Comparison of ENCODE assay signal across 33 cellular contexts in the genomic region with DNA sequence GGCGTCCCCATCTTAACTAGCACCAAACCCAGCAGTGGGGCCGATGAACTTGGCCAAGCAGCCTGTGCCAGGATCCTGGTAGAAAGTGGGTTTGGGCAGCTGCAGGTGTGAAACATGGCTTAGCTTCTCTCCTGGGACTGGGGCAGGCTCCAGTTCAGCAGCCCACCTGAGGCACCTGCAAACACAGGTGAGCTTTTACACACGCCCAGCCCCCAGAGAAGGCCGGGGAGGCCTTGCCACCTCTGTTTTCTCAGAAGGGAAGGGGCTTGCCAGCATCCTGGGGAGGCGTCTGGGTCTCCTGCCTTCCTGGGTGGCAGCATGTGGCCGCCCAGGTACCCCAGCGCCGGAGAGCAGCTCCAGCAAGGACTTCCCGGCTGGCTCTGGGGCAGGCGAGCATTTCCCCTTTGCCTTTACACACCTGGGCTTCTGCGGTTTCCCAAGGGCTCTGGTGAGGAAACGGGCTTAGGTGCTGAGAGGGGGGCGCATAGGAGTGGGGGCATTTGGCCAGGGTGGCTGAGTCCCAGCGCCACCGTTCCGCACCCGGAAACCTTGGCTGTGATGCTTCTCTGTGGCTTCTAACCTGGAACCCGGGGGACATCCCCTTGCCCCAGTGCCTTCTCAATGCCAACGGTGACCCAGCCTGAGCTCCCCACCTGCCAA.
DNase-seq lines count a peak whose midpoint lies in the region; ATAC-seq, FAIRE-seq and TF ChIP-seq lines count a peak whose summit lies in the region.
"Had no signal": no experiment of that assay in that cellular context is flagged by ENCODE, and none has a peak within 500 bp of the region (broad histone marks: within the 10 kb centered on the region; RNA-seq: fewer than 3 reads in every experiment).

No MANE protein-coding gene starts in this region.

- H4K20me1 ChIP-seq in MM.1S (ENCODE audit: insufficient read depth, low read length) (no peaks in the 10 kb centered on the region), H1 (replicated peaks in 1 of 2; ENCODE audit: control insufficient read depth in 1 of 2, insufficient read depth in 2 of 2, low read length in 2 of 2) (peaks cover 1 to 2% of the 10 kb centered on the region in 2 experiments)

- no peak overlapping the region for H4K91ac ChIP-seq in H1 (replicated peaks; ENCODE audit: insufficient read length, low read length)

- H3K9me3 Mint-ChIP-seq in activated naive CD8-positive, alpha-beta T cell treated with anti-CD3 and anti-CD28 coated beads, Interleukin-2, amount 10 ng/mL, durations not matched to agents 7 days and 5 days = no peaks in the 10 kb centered on the region
- H3K9me3 Mint-ChIP-seq in activated naive CD8-positive, alpha-beta T cell treated with anti-CD3 and anti-CD28 coated beads for 36 hours = no peaks in the 10 kb centered on the region
- no peaks in the 10 kb centered on the region for H3K9me3 Mint-ChIP-seq in mesothelial cell of epicardium
- H3K9me3 Mint-ChIP-seq: CD4-positive, alpha-beta memory T cell; naive B cell had no signal

- H3K27me3 ChIP-seq in MM.1S (replicated peaks; ENCODE audit: insufficient read depth, low read length) (peaks cover 18% of the 10 kb centered on the region), H1 (replicated peaks in 1 of 4; ENCODE audit: control insufficient read depth in 3 of 4, extremely low read depth in 1 of 4, insufficient read depth in 3 of 4, low read length in 3 of 4) (peaks cover 0 to 7% (median 0%) of the 10 kb centered on the region in 4 experiments; a peak in 2 of 7 replicates), stomach (peaks cover 0 to 80% (median 13%) of the 10 kb centered on the region in 3 donors)
- H3K27me3 ChIP-seq: upper lobe of right lung had no signal

- no peak overlapping the region for H2BK120ac ChIP-seq in H1 (replicated peaks; ENCODE audit: low read depth, low read length)

- H3K36me3 Mint-ChIP-seq in activated naive CD8-positive, alpha-beta T cell treated with anti-CD3 and anti-CD28 coated beads, Interleukin-2, amount 10 ng/mL, durations not matched to agents 7 days and 5 days = no peaks in the 10 kb centered on the region
- H3K36me3 Mint-ChIP-seq in activated naive CD8-positive, alpha-beta T cell treated with anti-CD3 and anti-CD28 coated beads for 36 hours = no peaks in the 10 kb centered on the region
- H3K36me3 Mint-ChIP-seq in mesothelial cell of epicardium = no peaks in the 10 kb centered on the region
- H3K36me3 Mint-ChIP-seq: activated naive CD8-positive, alpha-beta T cell; CD4-positive, alpha-beta memory T cell; naive B cell had no signal

- no peak overlapping the region for H3K56ac ChIP-seq in H1 (replicated peaks; ENCODE audit: insufficient read length, low read depth, low read length)

- H2BK12ac ChIP-seq in H1 (ENCODE audit: low read depth, low read length) = peak overlapping the region; percentile 60; the same call in 1 of the 2 replicates

- H3K9me3 ChIP-seq in MM.1S (replicated peaks; ENCODE audit: insufficient read depth, low read length) = no peaks in the 10 kb centered on the region
- H3K9me3 ChIP-seq in H1 (ENCODE audit: insufficient read depth in 2 of 2, low read depth in 1 of 2, low read length in 1 of 2) = no peaks in the 10 kb centered on the region
- H3K9me3 ChIP-seq in stomach = no peaks in the 10 kb centered on the region
- H3K9me3 ChIP-seq: neutrophil, sigmoid colon, upper lobe of right lung had no signal

- no peaks in the 10 kb centered on the region for H3K79me1 ChIP-seq in H1 (ENCODE audit: low read depth, low read length)

- 85% methylated on average over 19 of the region's 19 CpGs; no CpG with 5 or more reads in 1 of the 2 experiments for WGBS in H1 (ENCODE audit: extremely low coverage in 1 of 2, insufficient coverage in 1 of 2, insufficient read length in 1 of 2, insufficient replicate concordance in 2 of 2, low coverage in 1 of 2, low lambda C conversion rate in 2 of 2, missing lambda C conversion rate in 1 of 2), 2 experiments
- 28 to 62% (median 55%) methylated on average over 15 to 19 of the region's 19 CpGs for WGBS in stomach, 5 donors

- H3K9ac ChIP-seq in MM.1S (ENCODE audit: low read length) = peak overlapping the region; percentile 53; the same call in 1 of the 2 replicates
- H3K9ac ChIP-seq in H1 (replicated peaks in 1 of 4; ENCODE audit: extremely low read depth in 1 of 4, low read depth in 3 of 4, low read length in 3 of 4) = no peak overlapping the region

- TF ChIP-seq CTCF in MM.1S (IDR thresholded peaks at IDR 0.05; ENCODE audit: low read length) = no peak
- TF ChIP-seq CTCF in H1 (IDR thresholded peaks at IDR 0.05; ENCODE audit: control extremely low read depth in 1 of 3, insufficient read depth in 1 of 3, low read depth in 1 of 3, low read length in 3 of 3) = no peak
- no peak for TF ChIP-seq CTCF in stomach (IDR thresholded peaks at IDR 0.05)
- no peak for TF ChIP-seq CTCF in mesothelial cell of epicardium (IDR thresholded peaks at IDR 0.05; ENCODE audit: unreplicated experiment)

- H3F3A ChIP-seq in MM.1S (ENCODE audit: insufficient read depth, low read length) = peaks cover 12% of the 10 kb centered on the region

- peaks cover 6% of the 10 kb centered on the region for H3K27me3 Mint-ChIP-seq in activated naive CD8-positive, alpha-beta T cell treated with anti-CD3 and anti-CD28 coated beads, Interleukin-2, amount 10 ng/mL, durations not matched to agents 7 days and 5 days
- peaks cover 13% of the 10 kb centered on the region for H3K27me3 Mint-ChIP-seq in activated naive CD8-positive, alpha-beta T cell treated with anti-CD3 and anti-CD28 coated beads for 36 hours
- H3K27me3 Mint-ChIP-seq in mesothelial cell of epicardium (ENCODE audit: low read depth) = peaks cover 15% of the 10 kb centered on the region
- H3K27me3 Mint-ChIP-seq: progenitor cell of endocrine pancreas had no signal

- H2AFZ ChIP-seq in MM.1S (ENCODE audit: low read length) = peak overlapping the region; percentile 78
- H2AFZ ChIP-seq in H1 (ENCODE audit: low read length) = no peak overlapping the region
- H2AFZ ChIP-seq: PC-9 had no signal

- no peak overlapping the region for H2BK5ac ChIP-seq in H1 (ENCODE audit: low read depth, low read length)

- no peaks in the 10 kb centered on the region for H3K9me2 ChIP-seq in MM.1S (replicated peaks; ENCODE audit: insufficient read depth, low read length)

- H3K18ac ChIP-seq in H1 (ENCODE audit: extremely low read depth, low read length) = no peak overlapping the region

- POLR2A ChIA-PET in activated naive CD8-positive, alpha-beta T cell treated with anti-CD3 and anti-CD28 coated beads, Interleukin-2, amount 10 ng/mL, durations not matched to agents 7 days and 5 days (lab: Charles Lee) = interaction anchor here (2.3 kb wide), 1 partner anchor 84 kb away, joined by 6 read pairs; no protein-coding TSS in a partner anchor
- POLR2A ChIA-PET in H1 (lab: Charles Lee; ENCODE audit: partially characterized antibody) = interaction anchor here (0.6 to 2.4 kb wide), 8 partner anchors 11 to 81 kb away, joined by 3 to 9 read pairs (median 3); a partner anchor contains a TSS

- no peak overlapping the region for H4K5ac ChIP-seq in H1 (ENCODE audit: insufficient read length, low read depth, low read length)

- no peak for DNase-seq in activated naive CD8-positive, alpha-beta T cell treated with anti-CD3 and anti-CD28 coated beads, Interleukin-2, amount 10 ng/mL, durations not matched to agents 7 days and 5 days
- DNase-seq in activated naive CD8-positive, alpha-beta T cell treated with anti-CD3 and anti-CD28 coated beads for 36 hours = no peak
- DNase-seq in MM.1S = peak; percentile 77
- DNase-seq in H1 (ENCODE audit: low read depth in 1 of 2, low spot score in 2 of 2) = no peak
- DNase-seq in stomach = no peak
- no peak for DNase-seq in NK-92 treated with Interleukin-12 subunit alpha and Interleukin-12 subunit beta, amount 100 ng/mL, for 24 hours (lab: John Stamatoyannopoulos, UW)
- no peak for DNase-seq in mesothelial cell of epicardium (ENCODE audit: low spot score in 2 of 2, unreplicated experiment in 2 of 2)
- DNase-seq: activated CD4-positive, alpha-beta T cell treated with anti-CD3 and anti-CD28 coated beads for 1 hour; activated CD8-positive, alpha-beta memory T cell treated with anti-CD3 and anti-CD28 coated beads for 24 hours; activated effector memory CD4-positive, alpha-beta T cell treated with Interleukin-2 at 50 U/mL for 16 hours; activated T-cell treated with anti-CD3 and anti-CD28 coated beads, Interleukin-2, amount 50 U/mL, for 1 hour; aorta; CD4-positive, alpha-beta memory T cell; erythroblast; glutamatergic neuron; KG1; mesendoderm; naive B cell; NCI-H1930; NCI-H524 treated with DMSO at 0.1 percent for 48 hours; PC-9; SHP77; sigmoid colon; stimulated activated CD4-positive, alpha-beta T cell treated with anti-CD3 and anti-CD28 coated beads, Interleukin-4, amount 100 ng/mL, for 24 hours; upper lobe of right lung had no signal

- no peak for TF ChIP-seq RAD21 in H1 (IDR thresholded peaks at IDR 0.05 in 1 of 2, conservative IDR thresholded peaks at IDR 0.05 in 1 of 2; ENCODE audit: low read depth in 2 of 2, low read length in 2 of 2)

- no peak for FAIRE-seq in H1 (lab: Jason Lieb, UNC)
- FAIRE-seq: A204.1, HTR-8/SVneo had no signal

- no peak for TF ChIP-seq POLR2A in H1 (IDR thresholded peaks at IDR 0.05; ENCODE audit: control extremely low read depth in 1 of 2, low read depth in 2 of 2, low read length in 2 of 2)
- TF ChIP-seq POLR2A in stomach (IDR thresholded peaks at IDR 0.05) = no peak

- H3K4me3 ChIP-seq in MM.1S (ENCODE audit: low read length) (peak overlapping the region; percentile 43), H1 (ENCODE audit: extremely low read depth in 1 of 4, insufficient read depth in 2 of 4, low read depth in 3 of 4, low read length in 4 of 4) (no peak overlapping the region), stomach (peak overlapping the region in 3 of 4 donors; percentile 14 to 42 (median 41))
- H3K4me3 ChIP-seq: coronary artery, PC-9, sigmoid colon, upper lobe of right lung had no signal

- H2BK20ac ChIP-seq in H1 (ENCODE audit: low read length) = no peak overlapping the region

- H3K36me3 ChIP-seq in MM.1S (replicated peaks; ENCODE audit: insufficient read depth, low read length) (no peaks in the 10 kb centered on the region), H1 (ENCODE audit: control insufficient read depth in 2 of 4, insufficient read depth in 4 of 4, low read length in 3 of 4) (no peaks in the 10 kb centered on the region), stomach (no peaks in the 10 kb centered on the region)
- H3K36me3 ChIP-seq: neutrophil, sigmoid colon, upper lobe of right lung had no signal

- peak overlapping the region; percentile 96 for H3K27ac ChIP-seq in MM.1S (ENCODE audit: low read length)
- H3K27ac ChIP-seq in H1 (ENCODE audit: low read depth, low read length) = no peak overlapping the region
- peak overlapping the region; percentile 35 to 86 (median 83) for H3K27ac ChIP-seq in stomach
- H3K27ac ChIP-seq: coronary artery, neutrophil, PC-9, sigmoid colon, upper lobe of right lung had no signal

- H3K4me2 ChIP-seq in MM.1S (ENCODE audit: low read depth, low read length) (peak overlapping the region; percentile 90), H1 (ENCODE audit: insufficient read depth in 1 of 2, low read depth in 2 of 2, low read length in 2 of 2) (no peak overlapping the region)
- H3K4me2 ChIP-seq: PC-9 had no signal

- no peaks in the 10 kb centered on the region for H3K23me2 ChIP-seq in H1 (ENCODE audit: low read depth, low read length)

- H3K79me2 ChIP-seq in MM.1S (ENCODE audit: low read length) (no peaks in the 10 kb centered on the region), H1 (ENCODE audit: control insufficient read depth in 1 of 2, insufficient read depth in 2 of 2, low read length in 2 of 2) (no peaks in the 10 kb centered on the region)

- H2AK5ac ChIP-seq in H1 (ENCODE audit: low read depth, low read length) = no peak overlapping the region

- H3K27ac Mint-ChIP-seq in activated naive CD8-positive, alpha-beta T cell treated with anti-CD3 and anti-CD28 coated beads, Interleukin-2, amount 10 ng/mL, durations not matched to agents 7 days and 5 days = peak overlapping the region; percentile 80
- no peak overlapping the region for H3K27ac Mint-ChIP-seq in activated naive CD8-positive, alpha-beta T cell treated with anti-CD3 and anti-CD28 coated beads for 36 hours
- H3K27ac Mint-ChIP-seq in mesothelial cell of epicardium = no peak overlapping the region
- H3K27ac Mint-ChIP-seq: activated naive CD8-positive, alpha-beta T cell; CD4-positive, alpha-beta memory T cell; naive B cell had no signal

- H3K23ac ChIP-seq in H1 (ENCODE audit: insufficient read length) = no peak overlapping the region

- no peak overlapping the region for H3K14ac ChIP-seq in H1 (ENCODE audit: insufficient read length)

- H3K4ac ChIP-seq in H1 (replicated peaks; ENCODE audit: insufficient read length, low read depth, low read length) = no peak overlapping the region

- H4K8ac ChIP-seq in H1 (ENCODE audit: extremely low read depth, insufficient read depth, low read length) = no peak overlapping the region

- CTCF ChIA-PET in H1 (lab: Charles Lee; ENCODE audit: partially characterized antibody) = interaction anchor here (0.8 to 14.0 kb wide), 20 partner anchors 12 to 228 kb away, joined by 3 to 181 read pairs (median 4); a partner anchor contains a TSS

- no peak for TF ChIP-seq EP300 in H1 (IDR thresholded peaks at IDR 0.05; ENCODE audit: borderline replicate concordance in 1 of 2, low read depth in 2 of 2, low read length in 2 of 2)
- no peak for TF ChIP-seq EP300 in stomach (IDR thresholded peaks at IDR 0.05)

- H3K4me1 ChIP-seq in MM.1S (ENCODE audit: low read length) (peaks cover 23% of the 10 kb centered on the region), H1 (replicated peaks in 1 of 4; ENCODE audit: control insufficient read depth in 3 of 4, insufficient read depth in 4 of 4, low read length in 3 of 4) (peaks cover 0 to 12% (median 4%) of the 10 kb centered on the region in 4 experiments; a peak in 5 of 7 replicates), stomach (peaks cover 40 to 69% (median 63%) of the 10 kb centered on the region in 4 donors)

- peak; percentile 16 for ATAC-seq in activated naive CD8-positive, alpha-beta T cell treated with anti-CD3 and anti-CD28 coated beads, Interleukin-2, amount 10 ng/mL, durations not matched to agents 7 days and 5 days (ENCODE audit: low read depth)
- no peak for ATAC-seq in GM18873 (IDR thresholded peaks at IDR 0.05; ENCODE audit: low FRiP score, unreplicated experiment)
- ATAC-seq: left lobe of liver, upper lobe of right lung had no signal

- intact Hi-C loops in stomach (cut with DNase I; ENCODE audit: low total_unique reads) = no loop called here

- no peak overlapping the region for H3K4me3 Mint-ChIP-seq in activated naive CD8-positive, alpha-beta T cell treated with anti-CD3 and anti-CD28 coated beads, Interleukin-2, amount 10 ng/mL, durations not matched to agents 7 days and 5 days
- no peak overlapping the region for H3K4me3 Mint-ChIP-seq in activated naive CD8-positive, alpha-beta T cell treated with anti-CD3 and anti-CD28 coated beads for 36 hours
- no peak overlapping the region for H3K4me3 Mint-ChIP-seq in mesothelial cell of epicardium
- H3K4me3 Mint-ChIP-seq: activated naive CD8-positive, alpha-beta T cell had no signal

- H3K4me1 Mint-ChIP-seq in activated naive CD8-positive, alpha-beta T cell treated with anti-CD3 and anti-CD28 coated beads, Interleukin-2, amount 10 ng/mL, durations not matched to agents 7 days and 5 days = peaks cover 4% of the 10 kb centered on the region
- no peaks in the 10 kb centered on the region for H3K4me1 Mint-ChIP-seq in activated naive CD8-positive, alpha-beta T cell treated with anti-CD3 and anti-CD28 coated beads for 36 hours
- peaks cover 5% of the 10 kb centered on the region for H3K4me1 Mint-ChIP-seq in mesothelial cell of epicardium

- 0 out of 2 replicates have a peak overlapping the region, but pooled peaks have one; percentile 29 for H2BK15ac ChIP-seq in H1 (ENCODE audit: low read length)

Comparison
In these comparisons a context has a peak if more than half of its experiments do, and no peak if none do; other contexts are left out.
1. H3K4me3 ChIP-seq: peak in MM.1S (single experiment) and stomach (3 of 4); none in H1 (0 of 4).